ENCODE assay signal across 9 cellular contexts in genomic region chr13:60654405-60654804, GRCh38.
DNase-seq lines count a peak whose midpoint lies in the region; ATAC-seq and TF ChIP-seq lines count a peak whose summit lies in the region.
"Had no signal": no experiment of that assay in that cellular context is flagged by ENCODE, and none has a peak within 500 bp of the region (broad histone marks: within the 10 kb centered on the region; RNA-seq: fewer than 3 reads in every experiment).

No MANE protein-coding gene starts in this region.

- H3K36me3 ChIP-seq in cardiac muscle cell: no peaks in the 10 kb centered on the region
- H3K36me3 ChIP-seq in thoracic aorta: no peaks in the 10 kb centered on the region
- H3K36me3 ChIP-seq: SJSA1 had no signal

- H3K9me3 ChIP-seq in cardiac muscle cell (ENCODE audit: low read depth): no peaks in the 10 kb centered on the region
- H3K9me3 ChIP-seq in thoracic aorta: no peaks in the 10 kb centered on the region
- H3K9me3 ChIP-seq: SJSA1 had no signal

- ATAC-seq in thoracic aorta (ENCODE audit: insufficient number of reproducible peaks, low FRiP score, low read depth): no peak

- no peaks in the 10 kb centered on the region for H3K4me1 ChIP-seq in cardiac muscle cell (ENCODE audit: low read depth)
- no peaks in the 10 kb centered on the region for H3K4me1 ChIP-seq in thoracic aorta (ENCODE audit: control insufficient read depth in 1 of 2, low read depth in 2 of 2)
- H3K4me1 ChIP-seq: SJSA1 had no signal

- no peak overlapping the region for H3K4me3 ChIP-seq in cardiac muscle cell
- H3K4me3 ChIP-seq in thoracic aorta: no peak overlapping the region
- H3K4me3 ChIP-seq: SJSA1 had no signal

- H3K27me3 ChIP-seq in cardiac muscle cell: no peaks in the 10 kb centered on the region
- no peaks in the 10 kb centered on the region for H3K27me3 ChIP-seq in thoracic aorta (replicated peaks; ENCODE audit: insufficient read depth)
- H3K27me3 ChIP-seq: SJSA1 had no signal

- no peak overlapping the region for H3K27ac ChIP-seq in cardiac muscle cell
- no peak overlapping the region for H3K27ac ChIP-seq in thoracic aorta
- H3K27ac ChIP-seq: SJSA1 had no signal

- TF ChIP-seq CTCF in cardiac muscle cell (IDR thresholded peaks at IDR 0.05; ENCODE audit: low read depth, low read length): peak; percentile 56
- peak; percentile 37 for TF ChIP-seq CTCF in thoracic aorta (IDR thresholded peaks at IDR 0.05)

- peak; percentile 0 to 41 for DNase-seq in NCI-H446 (lab: John Stamatoyannopoulos, UW)
- no peak for DNase-seq in NCI-H446 treated with DMSO at 0.1 percent for 48 hours (lab: John Stamatoyannopoulos, UW)
- DNase-seq in SK-N-DZ (ENCODE audit: low spot score): peak; percentile 15
- peak; percentile 36 to 62 for DNase-seq in cardiac muscle cell (ENCODE audit: low read depth in 1 of 2, low spot score in 1 of 2)
- DNase-seq in thoracic aorta (ENCODE audit: low spot score): no peak
- DNase-seq in ureter (ENCODE audit: low spot score): no peak
- no peak for DNase-seq in DMS79 (lab: John Stamatoyannopoulos, UW)
- no peak for DNase-seq in activated T-cell treated with anti-CD3 and anti-CD28 coated beads, Interleukin-2, amount 50 U/mL, for 48 hours

Comparison
In these comparisons a context has a peak if more than half of its experiments do, and no peak if none do; other contexts are left out.
1. DNase-seq: peak in NCI-H446 (2 of 2), SK-N-DZ (single experiment) and cardiac muscle cell (2 of 2); none in NCI-H446 treated with DMSO at 0.1 percent for 48 hours (single experiment), thoracic aorta (single experiment), ureter (single experiment), DMS79 (single experiment) and activated T-cell treated with anti-CD3 and anti-CD28 coated beads, Interleukin-2, amount 50 U/mL, for 48 hours (0 of 2).